Comparison of ENCODE assay signal across 14 cellular contexts in the genomic region with DNA sequence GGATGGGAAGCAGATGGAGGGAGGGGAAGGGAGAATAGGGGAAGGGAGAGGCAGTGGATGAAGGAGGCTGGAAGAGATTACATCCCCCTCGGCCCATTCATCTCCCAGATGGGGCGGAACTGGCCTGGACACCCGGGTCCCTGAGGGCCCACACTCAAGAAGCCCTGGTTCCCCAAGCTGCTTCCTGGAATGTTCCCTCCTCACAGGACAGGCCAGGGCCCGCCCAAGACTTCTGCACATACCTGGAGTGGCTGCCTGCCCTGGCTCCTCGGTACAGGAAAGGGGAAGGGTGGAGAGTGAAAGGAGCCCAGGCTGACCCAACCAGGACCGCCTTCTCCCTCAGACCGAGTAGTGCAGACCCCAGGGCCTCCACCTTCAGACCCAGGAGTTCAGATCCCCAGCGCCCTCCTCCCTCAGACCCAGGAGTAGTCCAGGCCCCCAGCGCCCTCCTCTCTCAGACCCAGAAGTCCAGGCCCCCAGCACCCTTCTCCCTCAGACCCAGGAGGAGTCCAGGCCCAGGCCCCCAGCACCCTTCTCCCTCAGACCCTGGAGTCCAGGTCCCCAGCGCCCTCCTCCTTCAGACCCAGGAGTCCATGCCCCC. TPM values are rescaled to one million over a fixed set of nuclear protein-coding genes. Genes with fewer than 3 reads are reported as not detected.
A peak's percentile ranks its signal among the peaks of the same experiment; 100 is the strongest.
DNase-seq lines count a peak whose midpoint lies in the region; ATAC-seq and TF ChIP-seq lines count a peak whose summit lies in the region.
"Had no signal": no experiment of that assay in that cellular context is flagged by ENCODE, and none has a peak within 500 bp of the region (broad histone marks: within the 10 kb centered on the region; RNA-seq: fewer than 3 reads in every experiment).

No MANE protein-coding gene starts in this region.

- peak overlapping the region; percentile 94 for H2AK5ac ChIP-seq in neuronal stem cell (ENCODE audit: low read depth, low read length)

- TF ChIP-seq POLR2A in esophagus squamous epithelium (IDR thresholded peaks at IDR 0.05) (no peak), sigmoid colon (IDR thresholded peaks at IDR 0.05) (no peak)

- no peaks in the 10 kb centered on the region for H3K36me3 ChIP-seq in BLaER1
- H3K36me3 ChIP-seq in OCI-LY3 (replicated peaks; ENCODE audit: low read depth, low read length): no peaks in the 10 kb centered on the region
- H3K36me3 ChIP-seq in esophagus squamous epithelium: no peaks in the 10 kb centered on the region
- no peaks in the 10 kb centered on the region for H3K36me3 ChIP-seq in neuronal stem cell (replicated peaks in 1 of 2; ENCODE audit: control insufficient read depth in 2 of 2, insufficient read depth in 2 of 2, low read length in 2 of 2)
- no peaks in the 10 kb centered on the region for H3K36me3 ChIP-seq in brain microvascular endothelial cell (replicated peaks)
- H3K36me3 ChIP-seq in sigmoid colon: no peaks in the 10 kb centered on the region
- H3K36me3 ChIP-seq: pancreas had no signal

- no peak overlapping the region for H3K9ac ChIP-seq in BLaER1
- no peak overlapping the region for H3K9ac ChIP-seq in OCI-LY3 (ENCODE audit: low read length)
- H3K9ac ChIP-seq in neuronal stem cell (ENCODE audit: low read depth, low read length, poor library complexity): no peak overlapping the region

- no peak overlapping the region for H2AFZ ChIP-seq in OCI-LY3 (ENCODE audit: low read depth, low read length)
- H2AFZ ChIP-seq in neuronal stem cell (ENCODE audit: low read length): no peak overlapping the region

- H3K27me3 ChIP-seq in BLaER1 (peaks cover 98% of the 10 kb centered on the region), OCI-LY3 (ENCODE audit: low read depth, low read length) (peaks cover 25% of the 10 kb centered on the region), esophagus squamous epithelium (peaks cover 0 to 98% (median 7%) of the 10 kb centered on the region in 4 donors), neuronal stem cell (ENCODE audit: control insufficient read depth in 3 of 3, insufficient read depth in 3 of 3, low read depth in 1 of 3, low read length in 3 of 3) (peaks cover 0 to 77% (median 27%) of the 10 kb centered on the region in 3 experiments), brain microvascular endothelial cell (replicated peaks) (peaks cover 8% of the 10 kb centered on the region), sigmoid colon (peaks cover 8 to 84% (median 47%) of the 10 kb centered on the region in 3 donors)
- H3K27me3 ChIP-seq: pancreas had no signal

- no peak overlapping the region for H4K91ac ChIP-seq in neuronal stem cell (ENCODE audit: low read depth, low read length, poor library complexity)

- in situ Hi-C loops in brain microvascular endothelial cell (cut with HindIII; ENCODE audit: low pct_ligation_motif_present, low sequenced_read_pairs): no loop called here

- H3K4me3 ChIP-seq in BLaER1 (no peak overlapping the region), OCI-LY3 (ENCODE audit: low read length) (no peak overlapping the region), esophagus squamous epithelium (peak overlapping the region; percentile 21 to 65 (median 44)), neuronal stem cell (ENCODE audit: low read length in 2 of 2) (peak overlapping the region; percentile 8 to 9), brain microvascular endothelial cell (ENCODE audit: low read depth, low read length) (no peak overlapping the region), sigmoid colon (no peak overlapping the region)

- peak overlapping the region; percentile 21 for H3K14ac ChIP-seq in neuronal stem cell (ENCODE audit: low read length)

- WGBS in esophagus squamous epithelium, 2 donors: 20 to 33% methylated on average over 4 to 9 of the region's 10 CpGs
- WGBS in neuronal stem cell (ENCODE audit: extremely low coverage in 2 of 2, insufficient read length in 2 of 2, insufficient replicate concordance in 1 of 2), 2 donors: no CpG with 5 or more reads among the region's 10 CpGs
- whole genome bisulfite sequencing in sigmoid colon, 2 donors: 47 to 57% methylated on average over 10 of the region's 10 CpGs

- no peaks in the 10 kb centered on the region for H3K9me3 ChIP-seq in BLaER1
- H3K9me3 ChIP-seq in OCI-LY3 (ENCODE audit: insufficient read depth, low read length): no peaks in the 10 kb centered on the region
- H3K9me3 ChIP-seq in esophagus squamous epithelium: no peaks in the 10 kb centered on the region
- H3K9me3 ChIP-seq in neuronal stem cell (replicated peaks in 1 of 2; ENCODE audit: control insufficient read depth in 2 of 2, insufficient read depth in 1 of 2, low read depth in 1 of 2, low read length in 2 of 2): peaks cover 2 to 3% of the 10 kb centered on the region in 2 donors
- no peaks in the 10 kb centered on the region for H3K9me3 ChIP-seq in sigmoid colon
- H3K9me3 ChIP-seq: pancreas had no signal

- H4K20me1 ChIP-seq in BLaER1 (no peaks in the 10 kb centered on the region), OCI-LY3 (ENCODE audit: insufficient read depth, low read length) (no peaks in the 10 kb centered on the region)

- no peak overlapping the region for H2BK12ac ChIP-seq in neuronal stem cell (ENCODE audit: low read length)

- ATAC-seq in HG02981 (IDR thresholded peaks at IDR 0.05; ENCODE audit: unreplicated experiment): no peak

- no peak overlapping the region for H4K8ac ChIP-seq in neuronal stem cell (ENCODE audit: low read depth, low read length)

- no peak for TF ChIP-seq EP300 in sigmoid colon (IDR thresholded peaks at IDR 0.05)

- H2BK120ac ChIP-seq in neuronal stem cell (ENCODE audit: low read depth, low read length): peak overlapping the region; percentile 61

- H3K18ac ChIP-seq in neuronal stem cell (ENCODE audit: low read length): peak overlapping the region; percentile 91

- H3K79me2 ChIP-seq in OCI-LY3 (ENCODE audit: low read length): no peaks in the 10 kb centered on the region

- H3K4ac ChIP-seq in neuronal stem cell (ENCODE audit: low read length): peak overlapping the region; percentile 23

- intact Hi-C loops in esophagus squamous epithelium (cut with DNase I) (no loop called here), sigmoid colon (cut with DNase I) (no loop called here)

- TF ChIP-seq CTCF in OCI-LY3 (IDR thresholded peaks at IDR 0.05; ENCODE audit: low read depth, low read length) (no peak), esophagus squamous epithelium (IDR thresholded peaks at IDR 0.05) (no peak), brain microvascular endothelial cell (IDR thresholded peaks at IDR 0.05; ENCODE audit: low read depth, low read length, missing control alignments) (no peak), sigmoid colon (IDR thresholded peaks at IDR 0.05) (no peak)

- H3K4me1 ChIP-seq in BLaER1 (peaks cover 8% of the 10 kb centered on the region), OCI-LY3 (ENCODE audit: low read length) (no peaks in the 10 kb centered on the region), esophagus squamous epithelium (peaks cover 6 to 28% (median 10%) of the 10 kb centered on the region in 3 donors), neuronal stem cell (ENCODE audit: control insufficient read depth in 2 of 2, insufficient read depth in 1 of 2, low read depth in 1 of 2, low read length in 2 of 2) (peaks cover 9 to 10% of the 10 kb centered on the region in 2 donors), sigmoid colon (peaks cover 0 to 10% (median 6%) of the 10 kb centered on the region in 4 donors)
- H3K4me1 ChIP-seq: pancreas had no signal

- no peaks in the 10 kb centered on the region for H3K79me1 ChIP-seq in neuronal stem cell (ENCODE audit: low read depth, low read length)

- DNase-seq in esophagus squamous epithelium (lab: John Stamatoyannopoulos, UW) (no peak), neuronal stem cell (ENCODE audit: low spot score) (no peak), brain microvascular endothelial cell (no peak), DMS153 (lab: John Stamatoyannopoulos, UW) (no peak), sigmoid colon (no peak)
- DNase-seq: amygdala, NCI-H2029 treated with DMSO at 0.1 percent for 48 hours had no signal

- H2BK5ac ChIP-seq in neuronal stem cell (ENCODE audit: low read length): peak overlapping the region; percentile 29

- H3K4me2 ChIP-seq in BLaER1 (peak overlapping the region; percentile 50), OCI-LY3 (ENCODE audit: low read length) (0 out of 2 replicates have a peak overlapping the region, but pooled peaks have one; percentile 29), neuronal stem cell (ENCODE audit: insufficient read depth, low read length, poor library complexity, severe bottlenecking) (peak overlapping the region; percentile 35)

- peak overlapping the region; percentile 96 for H2BK15ac ChIP-seq in neuronal stem cell (ENCODE audit: low read length)

- peak overlapping the region; percentile 65 for H3K23ac ChIP-seq in neuronal stem cell (ENCODE audit: low read depth, low read length, poor library complexity)

- H3K27ac ChIP-seq in BLaER1 (no peak overlapping the region), OCI-LY3 (ENCODE audit: low read length) (no peak overlapping the region), esophagus squamous epithelium (peak overlapping the region; percentile 67 to 82 (median 76)), neuronal stem cell (replicated peaks; ENCODE audit: low read length) (no peak overlapping the region), brain microvascular endothelial cell (no peak overlapping the region), sigmoid colon (no peak overlapping the region)
- H3K27ac ChIP-seq: pancreas had no signal

RNA-seq across cellular contexts. Expression of a gene that starts 0.5 kb away (rescaled TPM):
- total RNA-seq in esophagus squamous epithelium: 1 to 10 TPM; 1.2 to 5.3 (median 2.0) TPM
- 0.53 TPM for polyA plus RNA-seq in neuronal stem cell (2013, experiment 1 of 2)
- 0.57 TPM for polyA plus RNA-seq in neuronal stem cell (2013, experiment 2 of 2)
- total RNA-seq in sigmoid colon: not detected
- polyA plus RNA-seq in sigmoid colon: not detected
- total RNA-seq: pancreas, RPMI7951 had no signal
- polyA plus RNA-seq: BJ had no signal

RNA-seq across cellular contexts. Expression of a gene that starts 6.6 kb away (rescaled TPM):
- total RNA-seq in esophagus squamous epithelium (1 to 10 TPM in 2 of 4 donors, under 1 TPM in 1, not detected in 1; 0.22 to 4.4 (median 1.7) TPM), sigmoid colon (not detected)
- polyA plus RNA-seq in neuronal stem cell (2013, experiment 1 of 2): 0.67 TPM
- polyA plus RNA-seq in neuronal stem cell (2013, experiment 2 of 2): 0.83 TPM
- polyA plus RNA-seq in sigmoid colon: under 1 TPM in 1 of 3 donors, not detected in 2; 0.23 TPM
- total RNA-seq: pancreas had no signal

RNA-seq across cellular contexts. Expression of a gene that starts 8.4 kb away (rescaled TPM):
- not detected for total RNA-seq in esophagus squamous epithelium
- polyA plus RNA-seq in neuronal stem cell (2013, experiment 1 of 2): not detected
- not detected for polyA plus RNA-seq in neuronal stem cell (2013, experiment 2 of 2)
- not detected for total RNA-seq in sigmoid colon
- not detected for polyA plus RNA-seq in sigmoid colon
- total RNA-seq: epithelial cell of proximal tubule, pancreas, RPMI7951 had no signal
- polyA plus RNA-seq: BJ, pancreas had no signal

RNA-seq across cellular contexts. Expression of a gene that starts 15.2 kb away (rescaled TPM):
- total RNA-seq in esophagus squamous epithelium: not detected
- not detected for polyA plus RNA-seq in neuronal stem cell (2013, experiment 1 of 2)
- polyA plus RNA-seq in neuronal stem cell (2013, experiment 2 of 2): not detected
- not detected for total RNA-seq in sigmoid colon
- polyA plus RNA-seq in sigmoid colon: not detected
- total RNA-seq: pancreas, RPMI7951 had no signal
- polyA plus RNA-seq: BJ, pancreas had no signal

RNA-seq across cellular contexts. Expression of a gene that starts 20.5 kb away (rescaled TPM):
- 1 to 10 TPM in 1 of 4 donors, not detected in 3; 2.4 TPM for total RNA-seq in esophagus squamous epithelium
- polyA plus RNA-seq in neuronal stem cell (2013, experiment 1 of 2): not detected
- not detected for polyA plus RNA-seq in neuronal stem cell (2013, experiment 2 of 2)
- total RNA-seq in sigmoid colon: not detected
- not detected for polyA plus RNA-seq in sigmoid colon
- total RNA-seq: epithelial cell of proximal tubule, pancreas, RPMI7951 had no signal
- polyA plus RNA-seq: BJ, pancreas had no signal

Comparison
In these comparisons a context has a peak if more than half of its experiments do, and no peak if none do; other contexts are left out.
1. H3K27ac ChIP-seq: peak in esophagus squamous epithelium (4 of 4); none in BLaER1 (single experiment), OCI-LY3 (single experiment), neuronal stem cell (single experiment), brain microvascular endothelial cell (single experiment) and sigmoid colon (0 of 4).
2. H3K4me3 ChIP-seq: peak in esophagus squamous epithelium (4 of 4) and neuronal stem cell (2 of 2); none in BLaER1 (single experiment), OCI-LY3 (single experiment), brain microvascular endothelial cell (single experiment) and sigmoid colon (0 of 4).
3. Peak in every context shown above with its lines, with median percentiles within 50 percentile points of each other: H3K4me2 ChIP-seq.